ENCODE assay signal across 10 cellular contexts in the genomic region with DNA sequence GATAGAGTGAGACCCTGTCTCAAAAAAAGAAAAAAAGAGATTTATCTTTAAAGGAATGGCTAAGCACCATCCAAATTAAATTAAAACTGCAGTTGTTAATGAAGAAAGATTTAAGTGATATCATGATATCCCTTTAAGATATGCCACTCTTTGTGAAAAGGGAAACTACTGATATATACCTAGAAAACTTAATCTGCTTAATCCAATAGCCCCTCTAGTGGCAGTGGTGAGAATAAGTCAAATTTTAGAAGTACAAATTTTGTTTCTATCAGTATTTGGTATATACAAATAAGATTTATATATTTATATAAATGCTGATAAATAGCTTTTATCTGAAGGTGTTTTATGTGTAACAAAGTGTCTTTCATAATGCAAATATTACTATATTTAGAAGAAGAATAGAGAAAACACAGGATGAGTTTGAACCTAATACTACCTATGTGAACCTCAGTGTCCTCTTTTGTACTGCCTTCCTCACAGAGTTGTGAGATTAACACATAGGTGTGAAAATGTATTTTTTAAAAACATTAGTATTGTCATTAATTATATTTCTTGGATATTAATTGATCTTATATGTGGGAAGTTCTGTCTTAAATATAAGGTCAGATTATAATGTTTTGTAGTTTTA. TPM values are rescaled to one million over a fixed set of nuclear protein-coding genes. Genes with fewer than 3 reads are reported as not detected.
DNase-seq lines count a peak whose midpoint lies in the region; ATAC-seq and TF ChIP-seq lines count a peak whose summit lies in the region.
"Had no signal": no experiment of that assay in that cellular context is flagged by ENCODE, and none has a peak within 500 bp of the region (broad histone marks: within the 10 kb centered on the region; RNA-seq: fewer than 3 reads in every experiment).

No MANE protein-coding gene starts in this region.

- intact Hi-C loops in left ventricle myocardium inferior (cut with micrococcal nuclease) (no loop called here), left cardiac atrium (cut with DNase I) (no loop called here), OCI-LY7 (cut with micrococcal nuclease; ENCODE audit: unreplicated experiment) (no loop called here), sigmoid colon (cut with DNase I) (no loop called here), mucosa of descending colon (cut with DNase I, micrococcal nuclease) (no loop called here)

- TF ChIP-seq EP300 in sigmoid colon (IDR thresholded peaks at IDR 0.05), result no peak

- no peaks in the 10 kb centered on the region for H3K36me3 Mint-ChIP-seq in type B pancreatic cell

- H3K27ac ChIP-seq in left ventricle myocardium inferior (replicated peaks), result no peak overlapping the region
- H3K27ac ChIP-seq in OCI-LY7 (ENCODE audit: low read depth, low read length, poor library complexity, severe bottlenecking), result no peak overlapping the region
- no peak overlapping the region for H3K27ac ChIP-seq in sigmoid colon
- H3K27ac ChIP-seq: HL-60 had no signal

- H3K36me3 ChIP-seq in left ventricle myocardium inferior (no peaks in the 10 kb centered on the region), OCI-LY7 (ENCODE audit: insufficient read depth, low read length) (no peaks in the 10 kb centered on the region), sigmoid colon (no peaks in the 10 kb centered on the region), mucosa of descending colon (ENCODE audit: low read depth) (no peaks in the 10 kb centered on the region)

- no peaks in the 10 kb centered on the region for H3K79me2 ChIP-seq in OCI-LY7 (ENCODE audit: insufficient read depth, low read depth, low read length)

- no peak overlapping the region for H2AFZ ChIP-seq in OCI-LY7 (ENCODE audit: low read length)

- no peak for DNase-seq in left ventricle myocardium inferior
- no peak for DNase-seq in left cardiac atrium
- DNase-seq in OCI-LY7 (ENCODE audit: low spot score), result peak; percentile 11
- DNase-seq in fibroblast of peridontal ligament (ENCODE audit: extremely low read depth), result peak; percentile 42
- no peak for DNase-seq in type B pancreatic cell (ENCODE audit: extremely low spot score, unreplicated experiment)
- no peak for DNase-seq in sigmoid colon
- DNase-seq in mucosa of descending colon, result no peak
- DNase-seq: activated CD4-positive, alpha-beta T cell treated with anti-CD3 and anti-CD28 coated beads, Interleukin-2, amount 10 ng/mL, durations not matched to agents 7 days and 5 days had no signal

- H3K9me3 Mint-ChIP-seq in type B pancreatic cell, result no peaks in the 10 kb centered on the region
- H3K9me3 Mint-ChIP-seq: activated CD4-positive, alpha-beta T cell treated with anti-CD3 and anti-CD28 coated beads, Interleukin-2, amount 10 ng/mL, durations not matched to agents 7 days and 5 days had no signal

- H3K4me1 Mint-ChIP-seq in type B pancreatic cell (ENCODE audit: unreplicated experiment), result no peaks in the 10 kb centered on the region

- no peaks in the 10 kb centered on the region for H4K20me1 ChIP-seq in OCI-LY7 (ENCODE audit: insufficient read depth, low read length)

- H3K4me3 ChIP-seq in left ventricle myocardium inferior (no peak overlapping the region), OCI-LY7 (ENCODE audit: low read depth, low read length, poor library complexity, severe bottlenecking) (no peak overlapping the region), sigmoid colon (no peak overlapping the region), mucosa of descending colon (no peak overlapping the region)

- H3K4me2 ChIP-seq in OCI-LY7 (ENCODE audit: low read length), result no peak overlapping the region

- no peaks in the 10 kb centered on the region for H3K27me3 Mint-ChIP-seq in type B pancreatic cell
- H3K27me3 Mint-ChIP-seq: activated CD4-positive, alpha-beta T cell treated with anti-CD3 and anti-CD28 coated beads, Interleukin-2, amount 10 ng/mL, durations not matched to agents 7 days and 5 days had no signal

- TF ChIP-seq POLR2A in sigmoid colon (IDR thresholded peaks at IDR 0.05), result no peak

- TF ChIP-seq CTCF in left ventricle myocardium inferior (IDR thresholded peaks at IDR 0.05; ENCODE audit: borderline replicate concordance), result peak; percentile 38
- peak; percentile 71 for TF ChIP-seq CTCF in OCI-LY7 (conservative IDR thresholded peaks at IDR 0.05; ENCODE audit: low read length)
- TF ChIP-seq CTCF in type B pancreatic cell (conservative IDR thresholded peaks at IDR 0.05), result peak; percentile 75
- TF ChIP-seq CTCF in sigmoid colon (IDR thresholded peaks at IDR 0.05), result no peak
- no peak for TF ChIP-seq CTCF in mucosa of descending colon (IDR thresholded peaks at IDR 0.05)

- no peaks in the 10 kb centered on the region for H3K9me2 ChIP-seq in OCI-LY7 (ENCODE audit: insufficient read depth, low read length)

- H3K9me3 ChIP-seq in left ventricle myocardium inferior (replicated peaks) (no peaks in the 10 kb centered on the region), OCI-LY7 (ENCODE audit: low read length) (no peaks in the 10 kb centered on the region), sigmoid colon (no peaks in the 10 kb centered on the region), mucosa of descending colon (no peaks in the 10 kb centered on the region)

- H3K4me1 ChIP-seq in left ventricle myocardium inferior (no peaks in the 10 kb centered on the region), OCI-LY7 (ENCODE audit: insufficient read depth, low read length, poor library complexity, severe bottlenecking) (no peaks in the 10 kb centered on the region), sigmoid colon (no peaks in the 10 kb centered on the region), mucosa of descending colon (ENCODE audit: low read depth) (no peaks in the 10 kb centered on the region)

- POLR2A ChIA-PET in OCI-LY7 (lab: Charles Lee), result interaction anchor here (0.6 kb wide), 1 partner anchor 579 kb away, joined by 9 read pairs; no protein-coding TSS in a partner anchor

- H3K27me3 ChIP-seq in left ventricle myocardium inferior (ENCODE audit: low read depth), result no peaks in the 10 kb centered on the region
- H3K27me3 ChIP-seq in sigmoid colon, result no peaks in the 10 kb centered on the region

- BruUV-seq in OCI-LY7 (replicated peaks; lab: Mats Ljungman, UMichigan), result no TSS peak

- ATAC-seq in left cardiac atrium (no peak), HG02623 (IDR thresholded peaks at IDR 0.05; ENCODE audit: unreplicated experiment) (no peak), mucosa of descending colon (no peak)

- H3K27ac Mint-ChIP-seq in type B pancreatic cell, result no peak overlapping the region
- H3K27ac Mint-ChIP-seq: activated CD4-positive, alpha-beta T cell treated with anti-CD3 and anti-CD28 coated beads, Interleukin-2, amount 10 ng/mL, durations not matched to agents 7 days and 5 days had no signal

- H3K4me3 Mint-ChIP-seq in type B pancreatic cell, result no peak overlapping the region
- H3K4me3 Mint-ChIP-seq: activated CD4-positive, alpha-beta T cell treated with anti-CD3 and anti-CD28 coated beads, Interleukin-2, amount 10 ng/mL, durations not matched to agents 7 days and 5 days had no signal

- CTCF ChIA-PET in OCI-LY7 (lab: Charles Lee; ENCODE audit: unreplicated experiment), result no interaction called here

RNA-seq across cellular contexts. Expression of a gene that starts 51.4 kb away (rescaled TPM):
- total RNA-seq in left ventricle myocardium inferior, result not detected
- not detected for total RNA-seq in left cardiac atrium
- not detected in 2 replicates for total RNA-seq in OCI-LY7 (2014; rRNA removed; shearing (Covaris generic))
- total RNA-seq in OCI-LY7 (2022), result not detected in 2 replicates
- total RNA-seq in type B pancreatic cell (ENCODE audit: low replicate concordance), result 0.89 TPM in 1 of 2 replicates, not detected in the other
- total RNA-seq in sigmoid colon, result not detected
- polyA plus RNA-seq in sigmoid colon, result under 1 TPM in 1 of 3 donors, not detected in 2; 0.60 TPM
- under 1 TPM in 1 of 3 donors, not detected in 2; 0.26 TPM for total RNA-seq in mucosa of descending colon

Comparison
In these comparisons a context has a peak if more than half of its experiments do, and no peak if none do; other contexts are left out.
1. DNase-seq: peak in OCI-LY7 (single experiment) and fibroblast of peridontal ligament (single experiment); none in left ventricle myocardium inferior (single experiment), left cardiac atrium (single experiment), type B pancreatic cell (single experiment), sigmoid colon (single experiment) and mucosa of descending colon (0 of 3).
2. CTCF ChIP-seq: peak in left ventricle myocardium inferior (single experiment), OCI-LY7 (single experiment) and type B pancreatic cell (single experiment); none in sigmoid colon (0 of 4) and mucosa of descending colon (single experiment).